33 cellular contexts compared by ENCODE assay signal in the genomic region with DNA sequence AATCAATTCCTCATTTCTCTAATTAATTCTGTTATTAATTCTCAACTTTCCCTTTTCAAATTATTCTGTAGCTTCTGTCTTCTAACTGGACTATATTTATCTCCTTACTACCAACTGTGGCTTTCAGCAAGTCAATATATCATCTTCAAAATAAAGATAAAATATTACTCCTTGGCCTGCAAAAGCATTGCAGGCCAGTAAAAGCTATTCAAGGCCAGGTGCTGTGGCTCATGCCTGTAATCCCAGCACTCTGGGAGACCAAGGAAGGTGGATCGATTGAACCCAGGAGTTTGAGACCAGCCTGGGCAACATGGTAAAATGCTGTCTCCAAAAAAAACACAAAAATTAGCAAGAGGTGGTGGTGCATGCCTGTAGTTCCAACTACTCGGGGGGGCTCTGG. TPM values are rescaled to one million over a fixed set of nuclear protein-coding genes. Genes with fewer than 3 reads are reported as not detected.
"Had no signal": no experiment of that assay in that cellular context is flagged by ENCODE, and none has a peak within 500 bp of the region (broad histone marks: within the 10 kb centered on the region; RNA-seq: fewer than 3 reads in every experiment).

No MANE protein-coding gene starts in this region.

- ATAC-seq: activated CD4-positive, alpha-beta T cell treated with anti-CD3 and anti-CD28 coated beads for 36 hours; activated CD8-positive, alpha-beta memory T cell treated with anti-CD3 and anti-CD28 coated beads, Interleukin-2, amount 10 ng/mL, durations not matched to agents 7 days and 5 days; activated CD8-positive, alpha-beta T cell treated with anti-CD3 and anti-CD28 coated beads, Interleukin-2, amount 10 ng/mL, durations not matched to agents 7 days and 5 days; activated naive CD8-positive, alpha-beta T cell treated with anti-CD3 and anti-CD28 coated beads, Interleukin-2, amount 50 U/mL, for 24 hours; esophagus mucosa had no signal

- H3K4me3 Mint-ChIP-seq: activated CD4-positive, alpha-beta memory T cell treated with anti-CD3 and anti-CD28 coated beads for 36 hours; activated CD4-positive, alpha-beta T cell treated with anti-CD3 and anti-CD28 coated beads for 36 hours; activated CD4-positive, alpha-beta T cell treated with anti-CD3 and anti-CD28 coated beads, Interleukin-2, amount 10 ng/mL, durations not matched to agents 24 days and 14 days; activated CD8-positive, alpha-beta memory T cell treated with anti-CD3 and anti-CD28 coated beads, Interleukin-2, amount 10 ng/mL, durations not matched to agents 7 days and 5 days; activated CD8-positive, alpha-beta T cell treated with anti-CD3 and anti-CD28 coated beads, Interleukin-2, amount 10 ng/mL, durations not matched to agents 7 days and 5 days; activated naive CD4-positive, alpha-beta T cell treated with anti-CD3 and anti-CD28 coated beads for 36 hours; activated naive CD4-positive, alpha-beta T cell treated with anti-CD3 and anti-CD28 coated beads, Interleukin-2, amount 50 U/mL, for 24 hours; activated naive CD8-positive, alpha-beta T cell treated with anti-CD3 and anti-CD28 coated beads for 36 hours; activated naive CD8-positive, alpha-beta T cell treated with anti-CD3 and anti-CD28 coated beads, Interleukin-2, amount 50 U/mL, for 24 hours; activated T-helper 1 cell treated with anti-CD3 and anti-CD28 coated beads, Interleukin-12 subunit alpha, Interleukin-12 subunit beta, Interleukin-2, Interleukin-4 antibody, amounts not matched to agents 30 ng/mL and 10 ng/mL and 1 ng/mL, durations not matched to agents 14 hours and 24 hours and 36 hours; brain; central memory CD8-positive, alpha-beta T cell; dendritic cell treated with granulocyte-macrophage colony-stimulating factor and Interleukin-4, amounts not matched to agents 40 ng/mL and 50 ng/mL, for 4 days; endodermal cell had no signal

- DNase-seq: activated CD4-positive, alpha-beta memory T cell treated with anti-CD3 and anti-CD28 coated beads for 36 hours; activated CD4-positive, alpha-beta T cell treated with anti-CD3 and anti-CD28 coated beads for 36 hours; activated CD4-positive, alpha-beta T cell treated with anti-CD3 and anti-CD28 coated beads, Interleukin-2, amount 10 ng/mL, durations not matched to agents 24 days and 14 days; activated CD4-positive, CD25-positive, alpha-beta regulatory T cell; activated CD4-positive, CD25-positive, alpha-beta regulatory T cell treated with anti-CD3 and anti-CD28 coated beads, Interleukin-2, amount 50 U/mL, for 72 hours; activated CD8-positive, alpha-beta memory T cell treated with anti-CD3 and anti-CD28 coated beads, Interleukin-2, amount 10 ng/mL, durations not matched to agents 7 days and 5 days; activated CD8-positive, alpha-beta memory T cell treated with anti-CD3 and anti-CD28 coated beads, Interleukin-2, amount 50 U/mL, for 4 hours; activated CD8-positive, alpha-beta T cell treated with anti-CD3 and anti-CD28 coated beads, Interleukin-2, amount 10 ng/mL, durations not matched to agents 7 days and 5 days; activated effector memory CD4-positive, alpha-beta T cell treated with anti-CD3 and anti-CD28 coated beads, Interleukin-2, amount 50 U/mL, for 16 hours; activated naive CD4-positive, alpha-beta T cell treated with anti-CD3 and anti-CD28 coated beads for 36 hours; activated naive CD8-positive, alpha-beta T cell treated with anti-CD3 and anti-CD28 coated beads for 36 hours; activated naive CD8-positive, alpha-beta T cell treated with anti-CD3 and anti-CD28 coated beads, Interleukin-2, amount 50 U/mL, for 24 hours; activated T-cell treated with anti-CD3 and anti-CD28 coated beads, Interleukin-2, amount 50 U/mL, for 1 hour; activated T-cell treated with anti-CD3 and anti-CD28 coated beads, Interleukin-2, amount 50 U/mL, for 48 hours; dorsolateral prefrontal cortex; effector memory CD4-positive, alpha-beta T cell; endodermal cell; foreskin fibroblast; T-helper 1 cell; T-helper 2 cell had no signal

- H3K27ac ChIP-seq: ascending aorta, coronary artery, dorsolateral prefrontal cortex had no signal

- H3K4me3 ChIP-seq: ascending aorta, coronary artery, dorsolateral prefrontal cortex had no signal

- H3K27me3 ChIP-seq: ascending aorta, dorsolateral prefrontal cortex had no signal

- H3K27ac Mint-ChIP-seq: activated CD4-positive, alpha-beta memory T cell treated with anti-CD3 and anti-CD28 coated beads for 36 hours; activated CD4-positive, alpha-beta T cell treated with anti-CD3 and anti-CD28 coated beads for 36 hours; activated CD4-positive, alpha-beta T cell treated with anti-CD3 and anti-CD28 coated beads, Interleukin-2, amount 10 ng/mL, durations not matched to agents 24 days and 14 days; activated CD8-positive, alpha-beta T cell treated with anti-CD3 and anti-CD28 coated beads, Interleukin-2, amount 10 ng/mL, durations not matched to agents 7 days and 5 days; activated naive CD4-positive, alpha-beta T cell treated with anti-CD3 and anti-CD28 coated beads for 36 hours; activated naive CD4-positive, alpha-beta T cell treated with anti-CD3 and anti-CD28 coated beads, Interleukin-2, amount 50 U/mL, for 24 hours; activated naive CD8-positive, alpha-beta T cell treated with anti-CD3 and anti-CD28 coated beads for 36 hours; activated naive CD8-positive, alpha-beta T cell treated with anti-CD3 and anti-CD28 coated beads, Interleukin-2, amount 50 U/mL, for 24 hours; activated T-helper 1 cell treated with anti-CD3 and anti-CD28 coated beads, Interleukin-12 subunit alpha, Interleukin-12 subunit beta, Interleukin-2, Interleukin-4 antibody, amounts not matched to agents 30 ng/mL and 10 ng/mL and 1 ng/mL, durations not matched to agents 14 hours and 24 hours and 36 hours; activated T-helper 2 cell treated with anti-CD3 and anti-CD28 coated beads, Interferon-gamma antibody, Interleukin-2, Interleukin-4, amounts not matched to agents 10 μg/mL and 5 μg/mL and 100 μg/mL, durations not matched to agents 14 hours and 24 hours and 36 hours; brain; dendritic cell treated with granulocyte-macrophage colony-stimulating factor and Interleukin-4, amounts not matched to agents 40 ng/mL and 50 ng/mL, for 4 days had no signal

- FAIRE-seq: bronchial epithelial cell, frontal cortex had no signal

- H3K9me3 Mint-ChIP-seq: activated CD4-positive, alpha-beta memory T cell treated with anti-CD3 and anti-CD28 coated beads for 36 hours; activated CD4-positive, alpha-beta T cell treated with anti-CD3 and anti-CD28 coated beads, Interleukin-2, amount 10 ng/mL, durations not matched to agents 24 days and 14 days; activated naive CD4-positive, alpha-beta T cell treated with anti-CD3 and anti-CD28 coated beads for 36 hours; activated naive CD4-positive, alpha-beta T cell treated with anti-CD3 and anti-CD28 coated beads, Interleukin-2, amount 50 U/mL, for 24 hours; activated naive CD8-positive, alpha-beta T cell treated with anti-CD3 and anti-CD28 coated beads for 36 hours; activated naive CD8-positive, alpha-beta T cell treated with anti-CD3 and anti-CD28 coated beads, Interleukin-2, amount 50 U/mL, for 24 hours; activated T-helper 1 cell treated with anti-CD3 and anti-CD28 coated beads, Interleukin-12 subunit alpha, Interleukin-12 subunit beta, Interleukin-2, Interleukin-4 antibody, amounts not matched to agents 30 ng/mL and 10 ng/mL and 1 ng/mL, durations not matched to agents 14 hours and 24 hours and 36 hours; activated T-helper 2 cell treated with anti-CD3 and anti-CD28 coated beads, Interferon-gamma antibody, Interleukin-2, Interleukin-4, amounts not matched to agents 10 μg/mL and 5 μg/mL and 100 μg/mL, durations not matched to agents 14 hours and 24 hours and 36 hours; brain; central memory CD8-positive, alpha-beta T cell; dendritic cell treated with granulocyte-macrophage colony-stimulating factor and Interleukin-4, amounts not matched to agents 40 ng/mL and 50 ng/mL, for 4 days; endodermal cell had no signal

- H3K27me3 Mint-ChIP-seq: activated CD4-positive, alpha-beta memory T cell treated with anti-CD3 and anti-CD28 coated beads for 36 hours; activated CD4-positive, alpha-beta T cell treated with anti-CD3 and anti-CD28 coated beads for 36 hours; activated CD4-positive, alpha-beta T cell treated with anti-CD3 and anti-CD28 coated beads, Interleukin-2, amount 10 ng/mL, durations not matched to agents 24 days and 14 days; activated CD8-positive, alpha-beta memory T cell treated with anti-CD3 and anti-CD28 coated beads, Interleukin-2, amount 10 ng/mL, durations not matched to agents 7 days and 5 days; activated naive CD4-positive, alpha-beta T cell treated with anti-CD3 and anti-CD28 coated beads, Interleukin-2, amount 50 U/mL, for 24 hours; activated naive CD8-positive, alpha-beta T cell treated with anti-CD3 and anti-CD28 coated beads for 36 hours; activated naive CD8-positive, alpha-beta T cell treated with anti-CD3 and anti-CD28 coated beads, Interleukin-2, amount 50 U/mL, for 24 hours; brain; central memory CD8-positive, alpha-beta T cell; dendritic cell treated with granulocyte-macrophage colony-stimulating factor and Interleukin-4, amounts not matched to agents 40 ng/mL and 50 ng/mL, for 4 days had no signal

- H3K9me3 ChIP-seq: ascending aorta had no signal

RNA-seq across cellular contexts. Expression of gene LDLRAD2, which starts 57.0 kb away (rescaled TPM):
- total RNA-seq: activated CD4-positive, alpha-beta memory T cell treated with anti-CD3 and anti-CD28 coated beads for 36 hours; activated CD8-positive, alpha-beta memory T cell treated with anti-CD3 and anti-CD28 coated beads for 36 hours; activated CD8-positive, alpha-beta memory T cell treated with anti-CD3 and anti-CD28 coated beads, Interleukin-2, amount 10 ng/mL, durations not matched to agents 7 days and 5 days; activated CD8-positive, alpha-beta T cell treated with anti-CD3 and anti-CD28 coated beads, Interleukin-2, amount 10 ng/mL, durations not matched to agents 7 days and 5 days; activated naive CD4-positive, alpha-beta T cell treated with anti-CD3 and anti-CD28 coated beads for 36 hours; activated T-helper 1 cell treated with anti-CD3 and anti-CD28 coated beads, Interleukin-12 subunit alpha, Interleukin-12 subunit beta, Interleukin-2, Interleukin-4 antibody, amounts not matched to agents 30 ng/mL and 10 ng/mL and 1 ng/mL, durations not matched to agents 14 hours and 24 hours and 36 hours; activated T-helper 2 cell treated with anti-CD3 and anti-CD28 coated beads, Interferon-gamma antibody, Interleukin-2, Interleukin-4, amounts not matched to agents 10 μg/mL and 5 μg/mL and 100 μg/mL, durations not matched to agents 14 hours and 24 hours and 36 hours; ascending aorta; bronchial epithelial cell; cerebellum; frontal cortex had no signal
